In genomic region chr5:35407697-35408096, GRCh38 we compare ENCODE assay signal across 31 cellular contexts.
A peak's percentile ranks its signal among the peaks of the same experiment; 100 is the strongest.
DNase-seq lines count a peak whose midpoint lies in the region; ATAC-seq, FAIRE-seq and TF ChIP-seq lines count a peak whose summit lies in the region.
"Had no signal": no experiment of that assay in that cellular context is flagged by ENCODE, and none has a peak within 500 bp of the region (broad histone marks: within the 10 kb centered on the region; RNA-seq: fewer than 3 reads in every experiment).

No MANE protein-coding gene starts in this region.

- H3K9me2 ChIP-seq in SK-N-SH = no peaks in the 10 kb centered on the region

- H3K9me3 ChIP-seq in SK-N-SH = no peaks in the 10 kb centered on the region
- H3K9me3 ChIP-seq in smooth muscle cell (replicated peaks; ENCODE audit: low read depth) = no peaks in the 10 kb centered on the region
- H3K9me3 ChIP-seq in pancreas = no peaks in the 10 kb centered on the region
- H3K9me3 ChIP-seq: A549, BE2C, Caco-2 had no signal

- H3K4me1 ChIP-seq in SK-N-SH (ENCODE audit: control insufficient read depth in 1 of 2, insufficient read depth in 2 of 2, low read depth in 1 of 2, low read length in 1 of 2) (no peaks in the 10 kb centered on the region; a peak in 1 of 4 replicates), smooth muscle cell (ENCODE audit: low read depth) (peaks cover 8% of the 10 kb centered on the region), pancreas (no peaks in the 10 kb centered on the region)
- H3K4me1 ChIP-seq: A549; BE2C; BLaER1; BLaER1 treated with 17β-estradiol and CSF1 and Interleukin-3, amounts not matched to agents 10 nM and 100 nM; Caco-2 had no signal

- H4K20me1 ChIP-seq in SK-N-SH (ENCODE audit: insufficient read depth) (no peaks in the 10 kb centered on the region), smooth muscle cell (ENCODE audit: low read depth) (no peaks in the 10 kb centered on the region)
- H4K20me1 ChIP-seq: BLaER1; BLaER1 treated with 17β-estradiol and CSF1 and Interleukin-3, amounts not matched to agents 10 nM and 100 nM had no signal

- no peak for TF ChIP-seq RAD21 in SK-N-SH (IDR thresholded peaks at IDR 0.05; ENCODE audit: low read length)

- H3K27ac ChIP-seq in SK-N-SH (ENCODE audit: low read depth in 2 of 2, low read length in 1 of 2) = no peak overlapping the region
- H3K27ac ChIP-seq in smooth muscle cell (ENCODE audit: low read depth) = peak overlapping the region; percentile 45
- no peak overlapping the region for H3K27ac ChIP-seq in pancreas
- H3K27ac ChIP-seq: 22Rv1; A549; BLaER1; BLaER1 treated with 17β-estradiol and CSF1 and Interleukin-3, amounts not matched to agents 10 nM and 100 nM; C4-2B had no signal

- H3K9ac ChIP-seq in SK-N-SH = no peak overlapping the region
- no peak overlapping the region for H3K9ac ChIP-seq in smooth muscle cell (ENCODE audit: low read depth)
- H3K9ac ChIP-seq: BLaER1; BLaER1 treated with 17β-estradiol and CSF1 and Interleukin-3, amounts not matched to agents 10 nM and 100 nM had no signal

- DNase-seq in SK-N-SH (peak; percentile 47), smooth muscle cell (lab: John Stamatoyannopoulos, UW; ENCODE audit: unreplicated experiment) (no peak), pancreas (no peak), NCI-H1417 (lab: John Stamatoyannopoulos, UW) (no peak)
- DNase-seq: 8988T; ACHN; BE2C; C1 segment of cervical spinal cord; Caco-2; Calu3; CD4-positive, alpha-beta memory T cell; CD4-positive, alpha-beta T cell; CD4-positive, CD25-positive, alpha-beta regulatory T cell; CD8-positive, alpha-beta memory T cell; CD8-positive, alpha-beta T cell; COR-L47; DMS 273 treated with DMSO at 0.1 percent for 48 hours; DMS153; DMS53; DMS79; DMS79 treated with DMSO at 0.1 percent for 48 hours; DND-41; EL had no signal

- H3K4me3 ChIP-seq in SK-N-SH (ENCODE audit: low read depth in 2 of 2, low read length in 1 of 2) = no peak overlapping the region
- H3K4me3 ChIP-seq in smooth muscle cell = no peak overlapping the region
- no peak overlapping the region for H3K4me3 ChIP-seq in pancreas
- H3K4me3 ChIP-seq: A549; BLaER1; BLaER1 treated with 17β-estradiol and CSF1 and Interleukin-3, amounts not matched to agents 10 nM and 100 nM had no signal

- POLR2A ChIA-PET in SK-N-SH (lab: Yijun Ruan, JAX) = no interaction called here

- TF ChIP-seq CTCF in SK-N-SH (IDR thresholded peaks at IDR 0.05) (no peak), smooth muscle cell (IDR thresholded peaks at IDR 0.05; ENCODE audit: borderline replicate concordance, insufficient read depth, poor library complexity, severe bottlenecking) (no peak), pancreas (IDR thresholded peaks at IDR 0.05) (no peak)

- H3K79me2 ChIP-seq in SK-N-SH (ENCODE audit: insufficient read depth) = no peaks in the 10 kb centered on the region
- no peaks in the 10 kb centered on the region for H3K79me2 ChIP-seq in smooth muscle cell (ENCODE audit: low read depth)

- H3K4me2 ChIP-seq in SK-N-SH (no peak overlapping the region), smooth muscle cell (peak overlapping the region; percentile 45)
- H3K4me2 ChIP-seq: A549; BLaER1; BLaER1 treated with 17β-estradiol and CSF1 and Interleukin-3, amounts not matched to agents 10 nM and 100 nM had no signal

- H3K36me3 ChIP-seq in SK-N-SH (replicated peaks in 1 of 2; ENCODE audit: control insufficient read depth in 1 of 2, insufficient read depth in 2 of 2, low read length in 1 of 2) (no peaks in the 10 kb centered on the region), smooth muscle cell (ENCODE audit: low read depth) (no peaks in the 10 kb centered on the region), pancreas (no peaks in the 10 kb centered on the region)
- H3K36me3 ChIP-seq: BE2C; BLaER1; BLaER1 treated with 17β-estradiol and CSF1 and Interleukin-3, amounts not matched to agents 10 nM and 100 nM had no signal

- no peak overlapping the region for H2AFZ ChIP-seq in SK-N-SH (ENCODE audit: low read depth)
- no peak overlapping the region for H2AFZ ChIP-seq in smooth muscle cell (ENCODE audit: low read depth)

- FAIRE-seq in pancreas (lab: Jason Lieb, UNC) = no peak
- FAIRE-seq: D721Med had no signal

- TF ChIP-seq EP300 in SK-N-SH (IDR thresholded peaks at IDR 0.05; ENCODE audit: borderline replicate concordance in 1 of 2, low read depth in 1 of 2, low read length in 1 of 2) = 0 out of 4 replicates have a peak, but pooled peaks of 1 of the 2 experiments have one; percentile 18

- intact Hi-C loops in pancreas (cut with DNase I) = no loop called here

- H3F3A ChIP-seq in SK-N-SH (replicated peaks; ENCODE audit: insufficient read depth) (no peaks in the 10 kb centered on the region), smooth muscle cell (ENCODE audit: low read depth) (no peaks in the 10 kb centered on the region)

- H3K27me3 ChIP-seq in SK-N-SH (ENCODE audit: insufficient read depth) = no peaks in the 10 kb centered on the region
- no peaks in the 10 kb centered on the region for H3K27me3 ChIP-seq in smooth muscle cell (ENCODE audit: low read depth)
- no peaks in the 10 kb centered on the region for H3K27me3 ChIP-seq in pancreas
- H3K27me3 ChIP-seq: BE2C; BLaER1; BLaER1 treated with 17β-estradiol and CSF1 and Interleukin-3, amounts not matched to agents 10 nM and 100 nM had no signal

- CTCF ChIA-PET in SK-N-SH (lab: Yijun Ruan, JAX) = no interaction called here

- ATAC-seq in SK-N-SH treated with all-trans-retinoic acid at 6 μM for 48 hours (no peak), GM19395 (IDR thresholded peaks at IDR 0.05; ENCODE audit: unreplicated experiment) (no peak), pancreas (no peak)
- ATAC-seq: A549; CD8-positive, alpha-beta T cell had no signal

TF ChIP-seq in SK-N-SH, 30 proteins besides CTCF, POLR2A, EP300 and RAD21:
- peak; percentile 69 for TF ChIP-seq GATA2 (CRISPR knock-in tag; IDR thresholded peaks at IDR 0.05)
- no peak for TF ChIP-seq TCF12 (IDR thresholded peaks at IDR 0.05)

TF ChIP-seq in SK-N-SH treated with all-trans-retinoic acid at 6 μM for 48 hours, 23 proteins besides CTCF, POLR2A, EP300 and RAD21:
- TF ChIP-seq OSR1 (CRISPR knock-in tag; IDR thresholded peaks at IDR 0.05) = no peak
- TF ChIP-seq ZFP30 (CRISPR knock-in tag; IDR thresholded peaks at IDR 0.05) = 0 out of 2 replicates have a peak, but pooled peaks have one; percentile 30
- no peak for TF ChIP-seq ZFP3 (CRISPR knock-in tag; IDR thresholded peaks at IDR 0.05)
- 0 out of 2 replicates have a peak, but pooled peaks have one; percentile 21 for TF ChIP-seq TSHZ2 (CRISPR knock-in tag; IDR thresholded peaks at IDR 0.05)
- peak; percentile 74 for TF ChIP-seq TCF4 (CRISPR knock-in tag; IDR thresholded peaks at IDR 0.05; ENCODE audit: borderline replicate concordance)
- no peak for TF ChIP-seq TOX (CRISPR knock-in tag; IDR thresholded peaks at IDR 0.05; ENCODE audit: borderline replicate concordance)
- no peak for TF ChIP-seq ZC3H10 (CRISPR knock-in tag; IDR thresholded peaks at IDR 0.05)
